1 cellular context compared by ENCODE assay signal in genomic region chr9:95024097-95024671, GRCh38.
TF ChIP-seq lines count a peak whose summit lies in the region.

No MANE protein-coding gene starts in this region.

TF ChIP-seq in HepG2, 621 proteins besides CTCF, POLR2A, EP300 and RAD21 (continued from another document and continues in another):
- TF ChIP-seq TFAP4 (IDR thresholded peaks at IDR 0.05; ENCODE audit: borderline replicate concordance, low read depth) (no peak; the same call in 1 of the 2 replicates), ZNF616 (CRISPR knock-in tag; IDR thresholded peaks at IDR 0.05; ENCODE audit: low read depth) (no peak), CCDC6 (CRISPR knock-in tag; IDR thresholded peaks at IDR 0.05) (no peak), ZNF253 (CRISPR knock-in tag; IDR thresholded peaks at IDR 0.05; ENCODE audit: borderline replicate concordance) (no peak), BHLHE40 (IDR thresholded peaks at IDR 0.05; ENCODE audit: low read length) (no peak), ZBTB38 (CRISPR knock-in tag; IDR thresholded peaks at IDR 0.05) (peak; percentile 61), HMG20A (CRISPR knock-in tag; IDR thresholded peaks at IDR 0.05; ENCODE audit: borderline replicate concordance) (no peak), SOX5 (CRISPR knock-in tag; IDR thresholded peaks at IDR 0.05; ENCODE audit: borderline replicate concordance) (peak; percentile 58; the same call in 1 of the 2 replicates), HMG20B (CRISPR knock-in tag; conservative IDR thresholded peaks at IDR 0.05) (0 out of 2 replicates have a peak, but pooled peaks have one; percentile 26), RXRA (CRISPR knock-in tag; IDR thresholded peaks at IDR 0.05) (peak; percentile 46; the same call in 1 of the 2 replicates), RFXAP (CRISPR knock-in tag; IDR thresholded peaks at IDR 0.05; ENCODE audit: borderline replicate concordance) (no peak), SNAI1 (CRISPR knock-in tag; IDR thresholded peaks at IDR 0.05; ENCODE audit: borderline replicate concordance) (no peak), ZNF652 (CRISPR knock-in tag; IDR thresholded peaks at IDR 0.05; ENCODE audit: borderline replicate concordance, low read depth) (no peak), HDAC1 (CRISPR knock-in tag; IDR thresholded peaks at IDR 0.05) (no peak), TAF1 (CRISPR knock-in tag; IDR thresholded peaks at IDR 0.05) (peak; percentile 43; the same call in 1 of the 2 replicates), SNAPC2 (CRISPR knock-in tag; IDR thresholded peaks at IDR 0.05) (no peak), NKX3-1 (CRISPR knock-in tag; IDR thresholded peaks at IDR 0.05) (no peak), MNT (IDR thresholded peaks at IDR 0.05) (no peak), SP5 (CRISPR knock-in tag; IDR thresholded peaks at IDR 0.05; ENCODE audit: borderline replicate concordance, low read depth) (0 out of 2 replicates have a peak, but pooled peaks have one; percentile 12), ZNF720 (CRISPR knock-in tag; IDR thresholded peaks at IDR 0.05) (no peak), ZNF383 (CRISPR knock-in tag; IDR thresholded peaks at IDR 0.05; ENCODE audit: borderline replicate concordance) (no peak), ZNF20 (CRISPR knock-in tag; IDR thresholded peaks at IDR 0.05) (no peak), ZNF451 (CRISPR knock-in tag; IDR thresholded peaks at IDR 0.05) (no peak), ZBTB40 (IDR thresholded peaks at IDR 0.05) (no peak), ZBTB40 (CRISPR knock-in tag; IDR thresholded peaks at IDR 0.05) (peak; percentile 43; the same call in 1 of the 2 replicates), ZBTB3 (CRISPR knock-in tag; IDR thresholded peaks at IDR 0.05; ENCODE audit: borderline replicate concordance, low read depth) (no peak), HBP1 (CRISPR knock-in tag; IDR thresholded peaks at IDR 0.05; ENCODE audit: low read depth) (no peak), ZEB1 (IDR thresholded peaks at IDR 0.05; ENCODE audit: insufficient replicate concordance, low read depth) (no peak), ZNF280B (CRISPR knock-in tag; IDR thresholded peaks at IDR 0.05; ENCODE audit: borderline replicate concordance) (no peak), KDM4B (CRISPR knock-in tag; IDR thresholded peaks at IDR 0.05) (no peak), U2AF1 (optimal IDR thresholded peaks at IDR 0.05; ENCODE audit: low read depth, low read length) (no peak), ISX (CRISPR knock-in tag; conservative IDR thresholded peaks at IDR 0.05) (no peak), ZNF574 (CRISPR knock-in tag; IDR thresholded peaks at IDR 0.05) (0 out of 2 replicates have a peak, but pooled peaks have one; percentile 23), RCOR2 (CRISPR knock-in tag; IDR thresholded peaks at IDR 0.05) (no peak), ZFP41 (CRISPR knock-in tag; IDR thresholded peaks at IDR 0.05; ENCODE audit: borderline replicate concordance) (no peak), IKZF5 (CRISPR knock-in tag; IDR thresholded peaks at IDR 0.05) (peak; percentile 34; the same call in 1 of the 2 replicates), FOXM1 (CRISPR knock-in tag; IDR thresholded peaks at IDR 0.05) (no peak), ETV5 (CRISPR knock-in tag; IDR thresholded peaks at IDR 0.05; ENCODE audit: borderline replicate concordance) (no peak), CBX2 (IDR thresholded peaks at IDR 0.05; ENCODE audit: low read depth, low read length) (no peak), CBX2 (CRISPR knock-in tag; IDR thresholded peaks at IDR 0.05; ENCODE audit: low read depth) (no peak), SALL2 (CRISPR knock-in tag; IDR thresholded peaks at IDR 0.05) (no peak), BORCS8-MEF2B (CRISPR knock-in tag; IDR thresholded peaks at IDR 0.05) (peak; percentile 76; the same call in 1 of the 2 replicates), KMT2B (CRISPR knock-in tag; IDR thresholded peaks at IDR 0.05) (no peak), ZNF343 (CRISPR knock-in tag; IDR thresholded peaks at IDR 0.05) (no peak)
